8 cellular contexts compared by ENCODE assay signal in genomic region chr11:94740975-94741707, GRCh38. TPM values are rescaled to one million over a fixed set of nuclear protein-coding genes. Genes with fewer than 3 reads are reported as not detected.
DNase-seq lines count a peak whose midpoint lies in the region; ATAC-seq and TF ChIP-seq lines count a peak whose summit lies in the region.

No MANE protein-coding gene starts in this region.

- H4K20me1 ChIP-seq in Karpas-422 (ENCODE audit: insufficient read depth, low read depth, low read length): no peaks in the 10 kb centered on the region

- no peak overlapping the region for H3K27ac ChIP-seq in Karpas-422 (ENCODE audit: low read length)
- no peak overlapping the region for H3K27ac ChIP-seq in mesendoderm (ENCODE audit: low read depth, low read length)
- peak overlapping the region in 2 of 4 donors; percentile 45 to 70 for H3K27ac ChIP-seq in tibial nerve

- H3K79me1 ChIP-seq in mesendoderm (ENCODE audit: low read length): peaks cover 3% of the 10 kb centered on the region

- no peak overlapping the region for H2BK120ac ChIP-seq in mesendoderm (ENCODE audit: low read depth, low read length)

- H3K18ac ChIP-seq in mesendoderm (ENCODE audit: low read length): peak overlapping the region; percentile 7

- in situ Hi-C loops in GM13976 (cut with MboI; ENCODE audit: low sequenced_read_pairs, unreplicated experiment): no loop called here

- peak overlapping the region; percentile 59 for H2BK5ac ChIP-seq in mesendoderm (ENCODE audit: low read length)

- no peak overlapping the region for H4K8ac ChIP-seq in mesendoderm (ENCODE audit: low read depth, low read length)

- H3K36me3 ChIP-seq in Karpas-422 (ENCODE audit: insufficient read depth, low read length): no peaks in the 10 kb centered on the region
- H3K36me3 ChIP-seq in mesendoderm (ENCODE audit: control insufficient read depth, insufficient read depth, low read length): no peaks in the 10 kb centered on the region
- no peaks in the 10 kb centered on the region for H3K36me3 ChIP-seq in tibial nerve

- peak overlapping the region; percentile 95 for H3K23ac ChIP-seq in mesendoderm (ENCODE audit: low read length)

- no peak overlapping the region for H2BK15ac ChIP-seq in mesendoderm (replicated peaks; ENCODE audit: low read depth)

- TF ChIP-seq EP300 in tibial nerve (IDR thresholded peaks at IDR 0.05): no peak

- DNase-seq in Ammon's horn (ENCODE audit: low spot score): peak; percentile 68
- peak; percentile 47 for DNase-seq in GM13976 (ENCODE audit: low spot score)
- peak; percentile 51 for DNase-seq in Karpas-422
- DNase-seq in epidermal melanocyte (ENCODE audit: insufficient read length, low spot score): peak; percentile 82
- DNase-seq in mesendoderm: peak; percentile 94
- peak in 1 of 2 donors; percentile 33 for DNase-seq in tibial nerve (ENCODE audit: low spot score in 2 of 2)
- DNase-seq in activated gamma-delta T cell treated with Interleukin-2 at 50 U/mL for 16 hours: no peak

- H3K9me3 ChIP-seq in Karpas-422 (ENCODE audit: low read length) (no peaks in the 10 kb centered on the region), tibial nerve (no peaks in the 10 kb centered on the region)

- TF ChIP-seq CTCF in GM13976 (IDR thresholded peaks at IDR 0.05; ENCODE audit: borderline replicate concordance, control extremely low read depth, extremely low read depth, insufficient read depth, missing control alignments) (no peak), tibial nerve (IDR thresholded peaks at IDR 0.05) (peak; percentile 23 to 66 (median 53))

- H3K9ac ChIP-seq in Karpas-422 (ENCODE audit: low read length) (no peak overlapping the region), mesendoderm (ENCODE audit: low read length) (peak overlapping the region; percentile 79)

- H3K79me2 ChIP-seq in Karpas-422 (ENCODE audit: low read length) (no peaks in the 10 kb centered on the region), mesendoderm (ENCODE audit: control insufficient read depth, insufficient read depth, low read length) (peaks cover 5% of the 10 kb centered on the region)

- no peak overlapping the region for H3K4me2 ChIP-seq in Karpas-422 (ENCODE audit: low read depth, low read length, poor library complexity, severe bottlenecking)
- peak overlapping the region; percentile 94 for H3K4me2 ChIP-seq in mesendoderm (ENCODE audit: low read length)

- TF ChIP-seq POLR2A in tibial nerve (IDR thresholded peaks at IDR 0.05): no peak

- H2AFZ ChIP-seq in Karpas-422 (ENCODE audit: low read length): no peak overlapping the region

- no peak overlapping the region for H2AK5ac ChIP-seq in mesendoderm (ENCODE audit: low read length)

- H3K4me1 ChIP-seq in Karpas-422 (ENCODE audit: low read length): no peaks in the 10 kb centered on the region
- peaks cover 25% of the 10 kb centered on the region for H3K4me1 ChIP-seq in mesendoderm (ENCODE audit: control insufficient read depth, low read depth, low read length)
- H3K4me1 ChIP-seq in tibial nerve: peaks cover 0 to 17% (median 0%) of the 10 kb centered on the region in 4 donors

- H3K4me3 ChIP-seq in Karpas-422 (ENCODE audit: low read length) (no peak overlapping the region), mesendoderm (ENCODE audit: low read length) (peak overlapping the region; percentile 66), tibial nerve (peak overlapping the region; percentile 38 to 77 (median 49))

- H3K56ac ChIP-seq in mesendoderm (ENCODE audit: low read length): peak overlapping the region; percentile 90

- no peaks in the 10 kb centered on the region for H3K27me3 ChIP-seq in Karpas-422 (ENCODE audit: low read length)
- no peaks in the 10 kb centered on the region for H3K27me3 ChIP-seq in mesendoderm (ENCODE audit: insufficient read depth, low read length, poor library complexity)
- H3K27me3 ChIP-seq in tibial nerve: no peaks in the 10 kb centered on the region

- H3K9me2 ChIP-seq in Karpas-422 (replicated peaks; ENCODE audit: insufficient read depth, low read length): no peaks in the 10 kb centered on the region

- H4K5ac ChIP-seq in mesendoderm (ENCODE audit: low read length): no peak overlapping the region

- peak; percentile 91 for ATAC-seq in SK-N-SH treated with all-trans-retinoic acid at 6 μM for 48 hours

- no peak overlapping the region for H3K4ac ChIP-seq in mesendoderm (ENCODE audit: low read depth, low read length)

- WGBS in mesendoderm (ENCODE audit: extremely low coverage, insufficient coverage, low lambda C conversion rate): no CpG with 5 or more reads among the region's 37 CpGs
- WGBS in tibial nerve, 2 donors: 1 to 2% methylated on average over 27 to 30 of the region's 37 CpGs

TF ChIP-seq in SK-N-SH treated with all-trans-retinoic acid at 6 μM for 48 hours, 23 proteins besides CTCF, POLR2A, EP300 and RAD21:
- TF ChIP-seq RARB (CRISPR knock-in tag; IDR thresholded peaks at IDR 0.05) (no peak), CREB5 (CRISPR knock-in tag; IDR thresholded peaks at IDR 0.05; ENCODE audit: low read depth) (no peak), TCF4 (CRISPR knock-in tag; IDR thresholded peaks at IDR 0.05; ENCODE audit: borderline replicate concordance) (no peak), TOX (CRISPR knock-in tag; IDR thresholded peaks at IDR 0.05; ENCODE audit: borderline replicate concordance) (no peak)

RNA-seq across cellular contexts. Expression of gene AMOTL1, which starts 27.0 kb away (rescaled TPM):
- 0.04 TPM in 2 replicates for total RNA-seq in Karpas-422 (2014; rRNA removed; shearing (Covaris generic); ENCODE audit: low replicate concordance)
- 37.8 TPM for polyA plus RNA-seq in mesendoderm (2013, experiment 1 of 2)
- polyA plus RNA-seq in mesendoderm (2013, experiment 2 of 2): 36.9 TPM
- 10 to 100 TPM; 46.5 to 58.0 (median 51.9) TPM for total RNA-seq in tibial nerve

Comparison
In these comparisons a context has a peak if more than half of its experiments do, and no peak if none do; other contexts are left out.
1. RNA of gene AMOTL1, which starts 27.0 kb away (total RNA-seq): 46.5 to 58.0 TPM in tibial nerve; 0.04 TPM in Karpas-422; every median in the first group is over 10 times any median in the second.